Comparison of ENCODE assay signal across 29 cellular contexts in genomic region chr4:163256680-163257343, GRCh38.
"Had no signal": no experiment of that assay in that cellular context is flagged by ENCODE, and none has a peak within 500 bp of the region (broad histone marks: within the 10 kb centered on the region; RNA-seq: fewer than 3 reads in every experiment).

No MANE protein-coding gene starts in this region.

- H3K27me3 ChIP-seq: adrenal gland, body of pancreas, esophagus squamous epithelium, heart right ventricle, pancreas, sigmoid colon, stomach, tibial artery had no signal

- H3K9me3 ChIP-seq: adrenal gland, body of pancreas, esophagus squamous epithelium, heart right ventricle, pancreas, prostate gland, sigmoid colon, stomach, tibial artery had no signal

- H3K36me3 ChIP-seq: adrenal gland, esophagus squamous epithelium, heart right ventricle, pancreas, prostate gland, sigmoid colon, stomach, tibial artery had no signal

- H3K4me3 ChIP-seq: adrenal gland, body of pancreas, esophagus squamous epithelium, heart right ventricle, pancreas, prostate gland, sigmoid colon, stomach, tibial artery had no signal

- H3K4me1 ChIP-seq: adrenal gland, body of pancreas, esophagus squamous epithelium, heart right ventricle, pancreas, prostate gland, sigmoid colon, stomach, tibial artery had no signal

- H3K27ac ChIP-seq: adrenal gland, body of pancreas, epithelial cell of prostate, esophagus squamous epithelium, heart right ventricle, pancreas, prostate gland, sigmoid colon, stomach, tibial artery had no signal

- DNase-seq: activated CD4-positive, alpha-beta memory T cell treated with anti-CD3 and anti-CD28 coated beads for 36 hours; activated CD4-positive, alpha-beta T cell treated with anti-CD3 and anti-CD28 coated beads, Interleukin-2, amount 10 ng/mL, durations not matched to agents 24 days and 14 days; activated CD4-positive, CD25-positive, alpha-beta regulatory T cell treated with anti-CD3 and anti-CD28 coated beads, Interleukin-2, amount 50 U/mL, for 72 hours; activated CD8-positive, alpha-beta memory T cell treated with anti-CD3 and anti-CD28 coated beads, Interleukin-2, amount 50 U/mL, for 4 hours; activated effector memory CD4-positive, alpha-beta T cell treated with anti-CD3 and anti-CD28 coated beads, Interleukin-2, amount 50 U/mL, for 16 hours; activated naive CD4-positive, alpha-beta T cell treated with anti-CD3 and anti-CD28 coated beads for 36 hours; activated naive CD8-positive, alpha-beta T cell treated with anti-CD3 and anti-CD28 coated beads for 36 hours; activated T-cell treated with anti-CD3 and anti-CD28 coated beads, Interleukin-2, amount 50 U/mL, for 1 hour; adrenal gland; aorta; body of pancreas; effector CD8-positive, alpha-beta T cell; esophagus squamous epithelium; foreskin melanocyte; heart right ventricle; mammary epithelial cell; naive thymus-derived CD8-positive, alpha-beta T cell; nucleus accumbens; pancreas; retina; sigmoid colon; small intestine; stimulated activated naive B cell treated with anti-CD40 and anti-IgM and Interleukin-4, amounts not matched to agents 10 μg/mL and 1 μg/mL and 100 μg/mL, for 72 hours; stomach; T1000; tibial artery had no signal

- ATAC-seq: body of pancreas; heart right ventricle; left lobe of liver; naive thymus-derived CD8-positive, alpha-beta T cell; pancreas; stimulated activated naive B cell treated with anti-CD40 and anti-IgM and Interleukin-4, amounts not matched to agents 10 μg/mL and 1 μg/mL and 100 μg/mL, for 72 hours had no signal
